Comparison of ENCODE assay signal across 32 cellular contexts in the genomic region with DNA sequence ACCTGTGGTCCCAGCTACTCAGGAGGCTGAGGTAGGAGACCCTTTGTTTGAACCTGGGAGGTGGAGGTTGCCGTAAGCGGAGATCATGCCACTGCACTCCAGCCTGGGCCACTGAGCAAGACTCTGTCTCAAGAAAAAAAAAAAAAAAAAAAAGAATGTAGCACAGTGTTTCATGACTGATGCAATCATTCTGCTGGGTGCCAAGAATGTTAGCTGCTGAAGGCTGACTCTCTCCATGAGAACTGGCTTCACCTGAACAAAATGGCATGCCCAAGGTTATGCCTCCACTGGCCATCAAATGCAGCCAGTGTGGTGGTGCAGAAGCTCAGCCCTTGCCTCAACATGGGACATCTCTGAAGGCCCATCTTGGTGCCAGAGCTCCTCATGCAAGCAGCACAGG.
DNase-seq lines count a peak whose midpoint lies in the region; ATAC-seq and TF ChIP-seq lines count a peak whose summit lies in the region.
"Had no signal": no experiment of that assay in that cellular context is flagged by ENCODE, and none has a peak within 500 bp of the region (broad histone marks: within the 10 kb centered on the region; RNA-seq: fewer than 3 reads in every experiment).

No MANE protein-coding gene starts in this region.

- no peak for TF ChIP-seq RAD21 in IMR-90 (IDR thresholded peaks at IDR 0.05; ENCODE audit: low read length)

- H3K9me3 ChIP-seq in IMR-90 (ENCODE audit: control insufficient read depth, insufficient read depth, low read length) (no peaks in the 10 kb centered on the region), lung (ENCODE audit: control insufficient read depth in 2 of 2, insufficient read depth in 1 of 2, low read length in 1 of 2) (peaks cover 0 to 2% of the 10 kb centered on the region in 2 donors)
- H3K9me3 ChIP-seq: A549, BE2C, gastrocnemius medialis, SJCRH30, suprapubic skin, upper lobe of right lung had no signal

- ATAC-seq in IMR-90 (ENCODE audit: low read depth) (peak; percentile 32), lung (ENCODE audit: insufficient read depth, low FRiP score) (peak; percentile 4), GM19023 (IDR thresholded peaks at IDR 0.05; ENCODE audit: unreplicated experiment) (no peak)
- ATAC-seq: activated CD8-positive, alpha-beta T cell treated with anti-CD3 and anti-CD28 coated beads, Interleukin-2, amount 10 ng/mL, durations not matched to agents 7 days and 5 days; CD8-positive, alpha-beta T cell; gastrocnemius medialis; HepG2; mucosa of descending colon; natural killer cell treated with Interleukin-12 subunit alpha and Interleukin-12 subunit beta and Interleukin-15 and Interleukin-18, amount 100 ng/mL, for 72 hours; stimulated activated naive B cell treated with anti-CD40 and anti-IgM and Interleukin-4, amounts not matched to agents 10 μg/mL and 1 μg/mL and 100 μg/mL, for 72 hours; upper lobe of right lung had no signal

- no peak overlapping the region for H3K18ac ChIP-seq in IMR-90 (ENCODE audit: low read depth, low read length)

- H3K9ac ChIP-seq in IMR-90 (ENCODE audit: low read depth, low read length): no peak overlapping the region

- no peak overlapping the region for H2AK5ac ChIP-seq in IMR-90 (ENCODE audit: low read depth, low read length)

- CTCF ChIA-PET in IMR-90 (lab: Yijun Ruan, JAX): no interaction called here

- peak overlapping the region; percentile 34 for H2AFZ ChIP-seq in IMR-90 (replicated peaks; ENCODE audit: low read length, poor library complexity)

- H2BK5ac ChIP-seq in IMR-90 (ENCODE audit: low read depth, low read length, poor library complexity, severe bottlenecking): peak overlapping the region; percentile 33

- H4K91ac ChIP-seq in IMR-90 (ENCODE audit: insufficient read depth, low read depth, low read length): 0 out of 2 replicates have a peak overlapping the region, but pooled peaks have one; percentile 2

- H3K79me1 ChIP-seq in IMR-90 (ENCODE audit: low read depth in 1 of 2, low read length in 2 of 2): no peaks in the 10 kb centered on the region

- H3K27me3 ChIP-seq in IMR-90 (ENCODE audit: control insufficient read depth, insufficient read depth, low read length): no peaks in the 10 kb centered on the region
- no peaks in the 10 kb centered on the region for H3K27me3 ChIP-seq in lung (ENCODE audit: control insufficient read depth, insufficient read depth)
- H3K27me3 ChIP-seq: BE2C, gastrocnemius medialis, SJCRH30, suprapubic skin, upper lobe of right lung had no signal

- H3K4me3 ChIP-seq in IMR-90 (ENCODE audit: insufficient read depth, low read depth, low read length) (no peak overlapping the region), choroid plexus epithelial cell (ENCODE audit: low read depth, low read length) (no peak overlapping the region), lung (no peak overlapping the region)
- H3K4me3 ChIP-seq: A549, gastrocnemius medialis, mucosa of descending colon, SJCRH30, suprapubic skin, upper lobe of right lung had no signal

- in situ Hi-C loops in IMR-90 (cut with MboI; ENCODE audit: low sequenced_read_pairs): no loop called here

- H2BK15ac ChIP-seq in IMR-90 (ENCODE audit: low read depth, low read length): no peak overlapping the region; the same call in 2 of the 3 replicates

- TF ChIP-seq CTCF in IMR-90 (conservative IDR thresholded peaks at IDR 0.05; ENCODE audit: low read depth, low read length): no peak
- TF ChIP-seq CTCF in choroid plexus epithelial cell (conservative IDR thresholded peaks at IDR 0.05; ENCODE audit: low read depth, low read length): no peak
- TF ChIP-seq CTCF in lung (IDR thresholded peaks at IDR 0.05; ENCODE audit: control extremely low read depth, extremely low read depth): no peak

- H4K20me1 ChIP-seq in IMR-90 (ENCODE audit: insufficient read depth, low read length): no peaks in the 10 kb centered on the region

- no peak overlapping the region for H3K27ac ChIP-seq in IMR-90 (ENCODE audit: insufficient read depth, low read length)
- H3K27ac ChIP-seq in lung (ENCODE audit: low read depth in 1 of 2, low read length in 1 of 2): no peak overlapping the region
- H3K27ac ChIP-seq: gastrocnemius medialis, SJCRH30, suprapubic skin, upper lobe of right lung, VCaP had no signal

- H3K4ac ChIP-seq in IMR-90 (ENCODE audit: low read depth, low read length): peak overlapping the region; percentile 30

- H3K4me2 ChIP-seq in IMR-90 (ENCODE audit: low read depth, low read length): no peak overlapping the region
- H3K4me2 ChIP-seq: A549 had no signal

- no peak for TF ChIP-seq POLR2A in IMR-90 (IDR thresholded peaks at IDR 0.05; ENCODE audit: low read depth, low read length)

- H3K36me3 ChIP-seq in IMR-90 (ENCODE audit: control insufficient read depth, insufficient read depth, low read length): no peaks in the 10 kb centered on the region
- H3K36me3 ChIP-seq in lung (ENCODE audit: control insufficient read depth in 2 of 2, insufficient read depth in 2 of 2, low read length in 2 of 2): no peaks in the 10 kb centered on the region
- H3K36me3 ChIP-seq: BE2C, gastrocnemius medialis, SJCRH30, suprapubic skin, upper lobe of right lung had no signal

- dilution Hi-C loops in IMR-90 (cut with HindIII; ENCODE audit: low sequenced_read_pairs, unreplicated experiment): no loop called here

- H4K8ac ChIP-seq in IMR-90 (ENCODE audit: low read depth in 2 of 2, low read length in 2 of 2): peak overlapping the region in 1 of 2 experiments; percentile 15; a peak in 1 of 4 replicates

- POLR2A ChIA-PET in IMR-90 (lab: Charles Lee; ENCODE audit: unreplicated experiment): no interaction called here

- H2BK120ac ChIP-seq in IMR-90 (ENCODE audit: low read depth, low read length): peak overlapping the region; percentile 54

- no peak overlapping the region for H2AK9ac ChIP-seq in IMR-90 (replicated peaks; ENCODE audit: low read depth, low read length, poor library complexity)

- H3K14ac ChIP-seq in IMR-90 (replicated peaks; ENCODE audit: low read depth, low read length): 0 out of 2 replicates have a peak overlapping the region, but pooled peaks have one; percentile 38

- H3K4me1 ChIP-seq in IMR-90 (ENCODE audit: control insufficient read depth, insufficient read depth, low read length) (peaks cover 2% of the 10 kb centered on the region), lung (ENCODE audit: control insufficient read depth in 2 of 2, insufficient read depth in 2 of 2, low read length in 2 of 2) (no peaks in the 10 kb centered on the region)
- H3K4me1 ChIP-seq: A549, BE2C, gastrocnemius medialis, SJCRH30, suprapubic skin, upper lobe of right lung had no signal

- H3K9me1 ChIP-seq in IMR-90 (ENCODE audit: insufficient read depth, low read length): no peaks in the 10 kb centered on the region

- peak overlapping the region; percentile 49; the same call in 1 of the 2 replicates for H4K5ac ChIP-seq in IMR-90 (ENCODE audit: low read depth, low read length)

- BruUV-seq in IMR-90 (replicated peaks; lab: Mats Ljungman, UMichigan): no TSS peak

- WGBS in IMR-90 (ENCODE audit: extremely low coverage in 2 of 2, insufficient read length in 1 of 2), 2 experiments: 94% methylated on average over 2 of the region's 2 CpGs; no CpG with 5 or more reads in 1 of the 2 experiments
- WGBS in lung, 2 donors: 96 to 100% methylated on average over 2 of the region's 2 CpGs

- intact Hi-C loops in IMR-90 (cut with micrococcal nuclease): no loop called here

- no peak overlapping the region for H3K56ac ChIP-seq in IMR-90 (ENCODE audit: extremely low read depth, insufficient read depth, low read length)

- peak overlapping the region; percentile 36 for H2BK20ac ChIP-seq in IMR-90 (ENCODE audit: low read depth, low read length)

- DNase-seq in AG20443 (ENCODE audit: low spot score) (peak; percentile 38), IMR-90 (peak; percentile 50), choroid plexus epithelial cell (ENCODE audit: low read depth) (peak; percentile 78), lung (ENCODE audit: low spot score) (no peak), iPS-NIHi11 (ENCODE audit: low spot score) (no peak), NOMO-1 (lab: John Stamatoyannopoulos, UW; ENCODE audit: unreplicated experiment in 2 of 2) (no peak)
- no peak for DNase-seq in activated CD4-positive, CD25-positive, alpha-beta regulatory T cell treated with anti-CD3 and anti-CD28 coated beads, Interleukin-2, amount 50 U/mL, for 72 hours
- DNase-seq: activated CD4-positive, alpha-beta T cell treated with anti-CD3 and anti-CD28 coated beads for 4 hours; activated CD8-positive, alpha-beta T cell treated with anti-CD3 and anti-CD28 coated beads, Interleukin-2, amount 10 ng/mL, durations not matched to agents 7 days and 5 days; BE2C; caudate nucleus; CD8-positive, alpha-beta T cell; cortex of kidney; effector memory CD4-positive, alpha-beta T cell; gastrocnemius medialis; H7; Karpas-422; mucosa of descending colon; NCI-H1436; NCI-H2081; NCI-H345; NCI-H748 treated with DMSO at 0.1 percent for 48 hours; SJCRH30; stimulated activated naive B cell treated with anti-CD40 and anti-IgM and Interleukin-4, amounts not matched to agents 10 μg/mL and 1 μg/mL and 100 μg/mL, for 72 hours; SW 1271; upper lobe of right lung had no signal

- H3K23ac ChIP-seq in IMR-90 (ENCODE audit: low read depth, low read length): no peak overlapping the region

TF ChIP-seq in IMR-90, 13 proteins besides CTCF, POLR2A, EP300 and RAD21:
- TF ChIP-seq CEBPB (IDR thresholded peaks at IDR 0.05; ENCODE audit: low read depth, low read length) (peak; percentile 66; the same call in 1 of the 2 replicates), MAFK (IDR thresholded peaks at IDR 0.05; ENCODE audit: low read depth, low read length) (no peak)

Comparison
In these comparisons a context has a peak if more than half of its experiments do, and no peak if none do; other contexts are left out.
1. DNase-seq: peak in AG20443 (single experiment), IMR-90 (single experiment) and choroid plexus epithelial cell (single experiment); none in lung (single experiment), iPS-NIHi11 (single experiment), activated CD4-positive, CD25-positive, alpha-beta regulatory T cell treated with anti-CD3 and anti-CD28 coated beads, Interleukin-2, amount 50 U/mL, for 72 hours (single experiment) and NOMO-1 (0 of 2).